ENCODE assay signal across 22 cellular contexts in genomic region chr2:223260681-223261080, GRCh38.
DNase-seq lines count a peak whose midpoint lies in the region; ATAC-seq and TF ChIP-seq lines count a peak whose summit lies in the region.
"Had no signal": no experiment of that assay in that cellular context is flagged by ENCODE, and none has a peak within 500 bp of the region (broad histone marks: within the 10 kb centered on the region; RNA-seq: fewer than 3 reads in every experiment).

No MANE protein-coding gene starts in this region.

- ATAC-seq in HG03460 (IDR thresholded peaks at IDR 0.05; ENCODE audit: unreplicated experiment), result no peak
- ATAC-seq in naive thymus-derived CD4-positive, alpha-beta T cell, result no peak
- no peak for ATAC-seq in CD8-positive, alpha-beta T cell
- ATAC-seq: activated T-cell treated with anti-CD3 and anti-CD28 coated beads, Interleukin-2, amount 50 U/mL, for 72 hours had no signal

- peak overlapping the region; percentile 14 for H3K4me2 ChIP-seq in OCI-LY3 (ENCODE audit: low read length)

- TF ChIP-seq CTCF in OCI-LY3 (IDR thresholded peaks at IDR 0.05; ENCODE audit: low read depth, low read length) (no peak), cardiac fibroblast (IDR thresholded peaks at IDR 0.05; ENCODE audit: low read depth, low read length) (no peak)
- TF ChIP-seq CTCF in CD8-positive, alpha-beta T cell (IDR thresholded peaks at IDR 0.05), result no peak

- H3K9me3 ChIP-seq in OCI-LY3 (ENCODE audit: insufficient read depth, low read length), result peaks cover 2% of the 10 kb centered on the region; the same call in 1 of the 2 replicates
- no peaks in the 10 kb centered on the region for H3K9me3 ChIP-seq in naive thymus-derived CD4-positive, alpha-beta T cell (ENCODE audit: control insufficient read depth in 2 of 3, low read length in 3 of 3)
- peaks cover 3% of the 10 kb centered on the region for H3K9me3 ChIP-seq in CD8-positive, alpha-beta T cell (ENCODE audit: low read length)
- H3K9me3 ChIP-seq: SJCRH30 had no signal

- H3K27ac Mint-ChIP-seq in naive thymus-derived CD4-positive, alpha-beta T cell, result no peak overlapping the region
- H3K27ac Mint-ChIP-seq in CD8-positive, alpha-beta T cell, result no peak overlapping the region
- H3K27ac Mint-ChIP-seq: activated naive CD8-positive, alpha-beta T cell; activated T-cell treated with anti-CD3 and anti-CD28 coated beads, Interleukin-2, amount 50 U/mL, for 72 hours had no signal

- CTCF ChIA-PET in naive thymus-derived CD4-positive, alpha-beta T cell (lab: Charles Lee), result no interaction called here
- CTCF ChIA-PET in CD8-positive, alpha-beta T cell (lab: Charles Lee), result no interaction called here

- H3K36me3 Mint-ChIP-seq in naive thymus-derived CD4-positive, alpha-beta T cell, result no peaks in the 10 kb centered on the region
- H3K36me3 Mint-ChIP-seq in CD8-positive, alpha-beta T cell, result no peaks in the 10 kb centered on the region
- H3K36me3 Mint-ChIP-seq: activated naive CD8-positive, alpha-beta T cell had no signal

- H3K27me3 Mint-ChIP-seq in naive thymus-derived CD4-positive, alpha-beta T cell, result peaks cover 0 to 10% (median 0%) of the 10 kb centered on the region in 5 donors
- H3K27me3 Mint-ChIP-seq in CD8-positive, alpha-beta T cell (ENCODE audit: low read depth), result peaks cover 4% of the 10 kb centered on the region

- POLR2A ChIA-PET in naive thymus-derived CD4-positive, alpha-beta T cell (lab: Charles Lee), result no interaction called here
- POLR2A ChIA-PET in CD8-positive, alpha-beta T cell (lab: Charles Lee), result no interaction called here

- H3K4me3 Mint-ChIP-seq in naive thymus-derived CD4-positive, alpha-beta T cell, result no peak overlapping the region
- H3K4me3 Mint-ChIP-seq in CD8-positive, alpha-beta T cell, result no peak overlapping the region
- H3K4me3 Mint-ChIP-seq: activated naive CD8-positive, alpha-beta T cell; activated T-cell treated with anti-CD3 and anti-CD28 coated beads, Interleukin-2, amount 50 U/mL, for 72 hours had no signal

- peaks cover 2 to 29% (median 15%) of the 10 kb centered on the region in 11 donors for H3K9me3 Mint-ChIP-seq in naive thymus-derived CD4-positive, alpha-beta T cell
- H3K9me3 Mint-ChIP-seq in CD8-positive, alpha-beta T cell, result peaks cover 20% of the 10 kb centered on the region

- peaks cover 3% of the 10 kb centered on the region for H3K36me3 ChIP-seq in OCI-LY3 (replicated peaks; ENCODE audit: low read depth, low read length)
- H3K36me3 ChIP-seq in naive thymus-derived CD4-positive, alpha-beta T cell (ENCODE audit: control insufficient read depth in 2 of 3, insufficient read depth in 3 of 3, low read length in 3 of 3), result no peaks in the 10 kb centered on the region
- no peaks in the 10 kb centered on the region for H3K36me3 ChIP-seq in CD8-positive, alpha-beta T cell (ENCODE audit: insufficient read depth, low read length)
- H3K36me3 ChIP-seq: SJCRH30, tibial artery had no signal

- no peak overlapping the region for H3K9ac ChIP-seq in OCI-LY3 (ENCODE audit: low read length)

- H3K4me3 ChIP-seq in OCI-LY3 (ENCODE audit: low read length) (no peak overlapping the region), cardiac fibroblast (replicated peaks in 1 of 2; ENCODE audit: low read depth in 2 of 2, low read length in 2 of 2) (no peak overlapping the region)
- no peak overlapping the region for H3K4me3 ChIP-seq in naive thymus-derived CD4-positive, alpha-beta T cell (ENCODE audit: low read length)
- no peak overlapping the region for H3K4me3 ChIP-seq in CD8-positive, alpha-beta T cell (ENCODE audit: low read depth, low read length)
- H3K4me3 ChIP-seq: SJCRH30, tibial artery had no signal

- no peaks in the 10 kb centered on the region for H3K4me1 Mint-ChIP-seq in naive thymus-derived CD4-positive, alpha-beta T cell
- H3K4me1 Mint-ChIP-seq in CD8-positive, alpha-beta T cell (ENCODE audit: low read depth), result no peaks in the 10 kb centered on the region

- peak overlapping the region; percentile 9; the same call in 1 of the 2 replicates for H3K27ac ChIP-seq in OCI-LY3 (ENCODE audit: low read length)
- no peak overlapping the region for H3K27ac ChIP-seq in naive thymus-derived CD4-positive, alpha-beta T cell (ENCODE audit: low read depth, low read length)
- H3K27ac ChIP-seq in CD8-positive, alpha-beta T cell (ENCODE audit: low read depth, low read length), result no peak overlapping the region
- H3K27ac ChIP-seq: SJCRH30, tibial artery had no signal

- intact Hi-C loops in naive thymus-derived CD4-positive, alpha-beta T cell (cut with micrococcal nuclease), result no loop called here
- intact Hi-C loops in CD8-positive, alpha-beta T cell (cut with DNase I, micrococcal nuclease), result no loop called here

- H3K27me3 ChIP-seq in OCI-LY3 (ENCODE audit: low read depth, low read length), result no peaks in the 10 kb centered on the region
- H3K27me3 ChIP-seq in naive thymus-derived CD4-positive, alpha-beta T cell (ENCODE audit: control insufficient read depth in 2 of 2, insufficient read depth in 2 of 2, low read length in 2 of 2), result no peaks in the 10 kb centered on the region
- H3K27me3 ChIP-seq in CD8-positive, alpha-beta T cell (ENCODE audit: insufficient read depth, low read length), result no peaks in the 10 kb centered on the region
- H3K27me3 ChIP-seq: SJCRH30, tibial artery had no signal

- no peaks in the 10 kb centered on the region for H4K20me1 ChIP-seq in OCI-LY3 (ENCODE audit: insufficient read depth, low read length)

- peak; percentile 11 for DNase-seq in AG08395 (ENCODE audit: low spot score)
- peak; percentile 5 to 51 for DNase-seq in cardiac fibroblast (ENCODE audit: low read depth in 2 of 2)
- peak; percentile 89 for DNase-seq in kidney tubule cell (ENCODE audit: low spot score)
- no peak for DNase-seq in naive thymus-derived CD4-positive, alpha-beta T cell
- DNase-seq in cerebellum (ENCODE audit: low spot score), result no peak
- no peak for DNase-seq in CD8-positive, alpha-beta T cell
- DNase-seq: ACHN; activated CD4-positive, CD25-positive, alpha-beta regulatory T cell treated with anti-CD3 and anti-CD28 coated beads, Interleukin-2, amount 50 U/mL, for 72 hours; activated CD8-positive, alpha-beta memory T cell treated with anti-CD3 and anti-CD28 coated beads for 24 hours; activated T-cell treated with anti-CD3 and anti-CD28 coated beads, Interleukin-2, amount 50 U/mL, for 72 hours; effector memory CD4-positive, alpha-beta T cell; midbrain; NCI-H1930; NCI-H510A; retina; SJCRH30; stimulated activated naive CD4-positive, alpha-beta T cell; T-helper 9 cell; tibial artery had no signal

- no peaks in the 10 kb centered on the region for H3K79me2 ChIP-seq in OCI-LY3 (ENCODE audit: low read length)

- peaks cover 44% of the 10 kb centered on the region for H3K4me1 ChIP-seq in OCI-LY3 (ENCODE audit: low read length)
- no peaks in the 10 kb centered on the region for H3K4me1 ChIP-seq in naive thymus-derived CD4-positive, alpha-beta T cell (ENCODE audit: control insufficient read depth in 2 of 2, insufficient read depth in 2 of 2, low read length in 2 of 2)
- no peaks in the 10 kb centered on the region for H3K4me1 ChIP-seq in CD8-positive, alpha-beta T cell (ENCODE audit: insufficient read depth, low read length)
- H3K4me1 ChIP-seq: SJCRH30, tibial artery had no signal

- no peak overlapping the region for H2AFZ ChIP-seq in OCI-LY3 (ENCODE audit: low read depth, low read length)

Comparison
In these comparisons a context has a peak if more than half of its experiments do, and no peak if none do; other contexts are left out.
1. DNase-seq: peak in AG08395 (single experiment), cardiac fibroblast (2 of 2) and kidney tubule cell (single experiment); none in naive thymus-derived CD4-positive, alpha-beta T cell (0 of 9), cerebellum (single experiment) and CD8-positive, alpha-beta T cell (0 of 7).